8 cellular contexts compared by ENCODE assay signal in the genomic region with DNA sequence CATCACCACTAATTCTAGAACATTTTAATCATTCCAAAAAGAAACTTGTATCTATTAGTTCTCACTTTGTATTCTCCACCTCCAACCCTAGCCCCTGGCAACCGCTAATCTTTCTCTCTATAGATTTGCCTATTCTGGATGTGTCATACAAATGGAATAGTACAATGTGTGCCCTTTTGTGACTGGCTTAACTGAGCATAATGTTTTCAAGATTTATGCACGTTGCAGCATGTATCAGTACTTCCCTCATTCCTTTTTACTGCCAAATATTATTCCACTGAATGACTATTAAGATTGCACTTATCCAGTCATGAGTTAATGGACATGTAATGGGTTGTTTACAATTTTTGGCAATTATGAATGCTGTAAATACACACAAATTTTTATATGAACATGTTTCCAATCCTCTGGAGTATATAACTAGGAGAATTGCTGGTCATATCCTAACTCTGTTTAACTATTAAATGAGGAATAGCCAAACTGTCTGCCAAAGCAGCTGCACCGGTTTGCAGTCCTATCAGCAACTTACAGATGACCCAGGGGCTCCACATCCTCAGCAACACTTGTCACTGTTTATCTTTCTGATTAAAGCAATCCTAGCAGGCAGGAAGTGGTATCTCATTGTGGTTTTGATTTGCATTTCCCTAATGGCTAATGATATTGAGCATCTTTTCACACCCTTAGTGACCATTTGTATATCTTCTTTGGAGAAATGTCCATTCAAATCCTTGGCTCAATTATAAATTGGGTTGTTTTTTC. TPM values are rescaled to one million over a fixed set of nuclear protein-coding genes. Genes with fewer than 3 reads are reported as not detected.
A peak's percentile ranks its signal among the peaks of the same experiment; 100 is the strongest.
DNase-seq lines count a peak whose midpoint lies in the region; ATAC-seq and TF ChIP-seq lines count a peak whose summit lies in the region.

No MANE protein-coding gene starts in this region.

- H3K4me3 ChIP-seq in DOHH2 (ENCODE audit: low read length), result no peak overlapping the region
- H3K4me3 ChIP-seq in PC-9, result no peak overlapping the region

- H3K27ac Mint-ChIP-seq in T-helper 17 cell, result peak overlapping the region; percentile 19

- POLR2A ChIA-PET in PC-9 (lab: Charles Lee; ENCODE audit: unreplicated experiment), result no interaction called here

- H3K27ac ChIP-seq in DOHH2 (ENCODE audit: low read depth, low read length) (no peak overlapping the region), PC-9 (no peak overlapping the region)

- H2AFZ ChIP-seq in PC-9, result no peak overlapping the region

- H3K4me1 Mint-ChIP-seq in T-helper 17 cell, result peaks cover 19% of the 10 kb centered on the region

- H3K9me3 ChIP-seq in DOHH2 (ENCODE audit: control insufficient read depth, insufficient read depth, low read length) (peaks cover 3% of the 10 kb centered on the region; the same call in 1 of the 2 replicates), T-helper 17 cell (ENCODE audit: control insufficient read depth, low read length, poor library complexity, severe bottlenecking) (peaks cover 2% of the 10 kb centered on the region), PC-9 (ENCODE audit: insufficient read depth, low read depth) (no peaks in the 10 kb centered on the region)

- H3F3A ChIP-seq in DOHH2 (ENCODE audit: control insufficient read depth, insufficient read depth), result peaks cover 4% of the 10 kb centered on the region
- no peaks in the 10 kb centered on the region for H3F3A ChIP-seq in PC-9 (ENCODE audit: insufficient read depth, low read depth)

- H3K79me2 ChIP-seq in DOHH2 (ENCODE audit: control insufficient read depth, low read length) (no peaks in the 10 kb centered on the region), PC-9 (ENCODE audit: low read depth) (no peaks in the 10 kb centered on the region)

- no peak overlapping the region for H3K4me3 Mint-ChIP-seq in T-helper 17 cell

- no peaks in the 10 kb centered on the region for H3K9me2 ChIP-seq in DOHH2 (replicated peaks; ENCODE audit: control insufficient read depth, low read length)
- H3K9me2 ChIP-seq in PC-9 (ENCODE audit: insufficient read depth), result no peaks in the 10 kb centered on the region

- no peaks in the 10 kb centered on the region for H3K36me3 Mint-ChIP-seq in T-helper 17 cell (ENCODE audit: low read depth)

- intact Hi-C loops in PC-9 (cut with micrococcal nuclease; ENCODE audit: unreplicated experiment), result no loop called here

- H4K20me1 ChIP-seq in DOHH2 (ENCODE audit: control insufficient read depth, insufficient read depth, low read depth, low read length), result no peaks in the 10 kb centered on the region
- no peaks in the 10 kb centered on the region for H4K20me1 ChIP-seq in PC-9 (ENCODE audit: insufficient read depth)

- ATAC-seq in GM19438 (IDR thresholded peaks at IDR 0.05; ENCODE audit: low read depth, unreplicated experiment) (peak; percentile 95), HG03159 (IDR thresholded peaks at IDR 0.05; ENCODE audit: unreplicated experiment) (peak; percentile 88), T-helper 17 cell (no peak)

- BruUV-seq in PC-9 (replicated peaks; lab: Mats Ljungman, UMichigan), result no TSS peak

- peaks cover 25% of the 10 kb centered on the region for H3K4me1 ChIP-seq in DOHH2 (ENCODE audit: control insufficient read depth, low read length)
- no peaks in the 10 kb centered on the region for H3K4me1 ChIP-seq in PC-9 (replicated peaks; ENCODE audit: insufficient read depth)

- H3K4me2 ChIP-seq in DOHH2 (ENCODE audit: low read length), result peak overlapping the region; percentile 34
- H3K4me2 ChIP-seq in PC-9, result no peak overlapping the region

- TF ChIP-seq CTCF in DOHH2 (IDR thresholded peaks at IDR 0.05; ENCODE audit: low read depth, low read length, poor library complexity, severe bottlenecking) (no peak), PC-9 (conservative IDR thresholded peaks at IDR 0.05) (no peak)

- H3K27me3 Mint-ChIP-seq in T-helper 17 cell, result no peaks in the 10 kb centered on the region

- DNase-seq in T-helper 17 cell (no peak), PC-9 (no peak), HPDE6-E6E7 (ENCODE audit: extremely low spot score) (no peak), HuH-7.5 (ENCODE audit: low spot score) (no peak)
- DNase-seq in activated CD8-positive, alpha-beta memory T cell treated with anti-CD3 and anti-CD28 coated beads, Interleukin-2, amount 50 U/mL, for 48 hours, result no peak

- CTCF ChIA-PET in PC-9 (lab: Charles Lee), result no interaction called here

- H3K27me3 ChIP-seq in DOHH2 (ENCODE audit: control insufficient read depth, low read length) (no peaks in the 10 kb centered on the region), PC-9 (ENCODE audit: insufficient read depth, low read depth) (no peaks in the 10 kb centered on the region)

- H3K36me3 ChIP-seq in DOHH2 (ENCODE audit: control insufficient read depth, low read length), result no peaks in the 10 kb centered on the region
- H3K36me3 ChIP-seq in PC-9 (ENCODE audit: low read depth), result peaks cover 13% of the 10 kb centered on the region; the same call in 1 of the 2 replicates

RNA-seq across cellular contexts. Expression of gene DCUN1D1, which starts 42.9 kb away (rescaled TPM):
- total RNA-seq in T-helper 17 cell, result 10 to 100 TPM; 32.7 to 51.5 TPM
- total RNA-seq in PC-9 (2021), result 80.3 and 93.5 TPM in 2 replicates
